In the genomic region with DNA sequence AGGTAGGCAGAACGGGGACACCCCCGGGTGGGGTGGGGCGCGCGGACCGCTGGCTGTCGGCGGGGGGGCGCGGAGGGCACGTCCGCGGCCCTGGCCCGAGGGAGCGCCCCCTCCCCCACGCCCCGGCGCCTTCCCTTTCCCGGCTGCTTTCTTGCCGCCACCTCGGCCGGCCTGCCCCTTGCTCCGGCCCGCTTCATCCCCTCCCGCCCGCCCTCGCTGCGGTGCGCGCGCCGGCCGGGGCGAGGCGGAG, we compare ENCODE assay signal across 8 cellular contexts. TPM values are rescaled to one million over a fixed set of nuclear protein-coding genes. Genes with fewer than 3 reads are reported as not detected.
A peak's percentile ranks its signal among the peaks of the same experiment; 100 is the strongest.
DNase-seq lines count a peak whose midpoint lies in the region; ATAC-seq and TF ChIP-seq lines count a peak whose summit lies in the region.

No MANE protein-coding gene starts in this region.

- H3K36me3 ChIP-seq in BE2C: no peaks in the 10 kb centered on the region
- no peaks in the 10 kb centered on the region for H3K36me3 ChIP-seq in sigmoid colon

- DNase-seq in BE2C (no peak), RWPE1 (ENCODE audit: low spot score) (no peak), fibroblast of pulmonary artery (ENCODE audit: low read depth) (no peak), sigmoid colon (no peak), RKO (ENCODE audit: low spot score) (no peak)
- no peak for DNase-seq in stimulated activated naive CD4-positive, alpha-beta T cell treated with Interleukin-2 at 50 U/mL for 16 hours (lab: John Stamatoyannopoulos, UW)

- WGBS in sigmoid colon, 2 donors: 1% methylated on average over 35 of the region's 35 CpGs

- H3K4me1 ChIP-seq in BE2C: no peaks in the 10 kb centered on the region; the same call in 1 of the 2 replicates
- H3K4me1 ChIP-seq in sigmoid colon: peaks cover 0 to 46% (median 40%) of the 10 kb centered on the region in 4 donors

- intact Hi-C loops in sigmoid colon (cut with DNase I): loop anchor here (2.0 to 10.0 kb wide), 5 partner anchors 59 to 339 kb away; a partner anchor contains a TSS

- POLR2A ChIA-PET in RWPE1 (lab: Yijun Ruan, JAX; ENCODE audit: low non-redundant PET): no interaction called here

- H3K4me3 ChIP-seq in BE2C (ENCODE audit: low read depth, low read length) (peak overlapping the region; percentile 76), fibroblast of pulmonary artery (replicated peaks; ENCODE audit: low read depth, low read length) (peak overlapping the region; percentile 84), sigmoid colon (peak overlapping the region; percentile 89 to 95 (median 90))

- no peak for TF ChIP-seq EP300 in sigmoid colon (IDR thresholded peaks at IDR 0.05)

- no peaks in the 10 kb centered on the region for H3K9me3 ChIP-seq in BE2C
- no peaks in the 10 kb centered on the region for H3K9me3 ChIP-seq in sigmoid colon

- H3K27me3 ChIP-seq in BE2C (no peaks in the 10 kb centered on the region), sigmoid colon (no peaks in the 10 kb centered on the region)

- TF ChIP-seq CTCF in BE2C (IDR thresholded peaks at IDR 0.05; ENCODE audit: low read depth, low read length) (no peak), RWPE1 (conservative IDR thresholded peaks at IDR 0.05; ENCODE audit: low read depth) (no peak), fibroblast of pulmonary artery (IDR thresholded peaks at IDR 0.05; ENCODE audit: low read length, missing control alignments) (no peak), sigmoid colon (IDR thresholded peaks at IDR 0.05) (no peak)

- peak overlapping the region; percentile 97 for H3K27ac ChIP-seq in RWPE1
- peak overlapping the region; percentile 98 to 100 (median 100) for H3K27ac ChIP-seq in sigmoid colon

- peak; percentile 10 for ATAC-seq in GM21423 (IDR thresholded peaks at IDR 0.05; ENCODE audit: unreplicated experiment)
- ATAC-seq in GM18868 (IDR thresholded peaks at IDR 0.05; ENCODE audit: unreplicated experiment): no peak

- TF ChIP-seq POLR2A in sigmoid colon (IDR thresholded peaks at IDR 0.05): no peak

- CTCF ChIA-PET in RWPE1 (lab: Yijun Ruan, JAX): interaction anchor here (1.5 kb wide), 1 partner anchor 339 kb away, joined by 5 read pairs; no protein-coding TSS in a partner anchor

RNA-seq across cellular contexts. Expression of a gene that starts 0.4 kb away (rescaled TPM):
- 103 TPM for polyA plus RNA-seq in BE2C (2012; ENCODE audit: insufficient read depth, insufficient read length, low read depth)
- total RNA-seq in sigmoid colon: 100 to 1,000 TPM; 252 to 336 (median 291) TPM
- 100 to 1,000 TPM; 181 to 297 (median 233) TPM for polyA plus RNA-seq in sigmoid colon

RNA-seq across cellular contexts. Expression of a gene that starts 28.5 kb away (rescaled TPM):
- polyA plus RNA-seq in BE2C (2012; ENCODE audit: insufficient read depth, insufficient read length, low read depth): not detected
- not detected for total RNA-seq in sigmoid colon
- under 1 TPM in 1 of 3 donors, not detected in 2; 0.04 TPM for polyA plus RNA-seq in sigmoid colon
